8 cellular contexts compared by ENCODE assay signal in the genomic region with DNA sequence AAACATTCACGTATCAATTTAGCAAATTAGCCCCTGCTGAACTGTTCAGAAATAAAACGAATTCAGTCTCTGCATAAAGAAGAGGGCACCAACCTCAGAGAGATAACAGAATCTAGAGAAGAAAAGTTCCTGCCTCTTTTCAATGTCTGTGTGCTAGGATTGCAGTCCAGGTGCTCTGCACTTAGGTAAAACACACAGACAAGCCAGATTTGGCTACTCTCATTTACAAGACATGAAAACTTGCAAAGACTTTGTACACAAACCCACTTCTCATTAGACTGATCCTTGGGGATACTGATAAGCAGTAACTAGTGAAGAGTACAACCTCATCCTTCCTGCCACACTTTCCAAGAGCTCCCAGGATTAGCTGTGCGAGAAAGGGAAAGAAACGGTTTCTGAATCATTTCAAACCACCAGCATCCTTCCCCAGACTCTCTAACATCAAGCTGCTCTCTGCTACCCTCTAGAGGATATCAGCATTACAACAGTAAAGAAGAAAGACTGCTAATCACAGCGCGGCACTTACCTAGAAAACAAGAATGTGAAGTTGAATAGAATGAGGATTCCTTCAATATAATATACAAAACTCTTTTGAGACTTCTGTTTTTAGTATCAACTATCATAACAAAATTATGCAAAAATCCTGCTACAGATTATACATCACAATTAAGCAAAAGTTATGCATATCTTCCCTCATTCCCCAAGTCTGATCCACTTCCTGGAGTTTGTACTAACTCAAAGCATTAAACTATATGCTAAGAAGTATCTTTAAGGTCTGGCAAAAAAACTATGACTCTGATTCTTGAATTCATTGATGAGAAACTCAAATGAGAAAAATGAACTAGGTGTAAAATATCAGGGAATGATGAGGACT.
A peak's percentile ranks its signal among the peaks of the same experiment; 100 is the strongest.
DNase-seq lines count a peak whose midpoint lies in the region; ATAC-seq and TF ChIP-seq lines count a peak whose summit lies in the region.

No MANE protein-coding gene starts in this region.

- TF ChIP-seq POLR2A in transverse colon (IDR thresholded peaks at IDR 0.05), result no peak

- H3K4me3 ChIP-seq in transverse colon, result no peak overlapping the region

- H3K36me3 ChIP-seq in transverse colon, result no peaks in the 10 kb centered on the region

- in situ Hi-C loops in transverse colon (cut with MboI; ENCODE audit: low pct_ligation_motif_present in 1 of 4, low pct_unique_long_range_greater_than_20kb in 1 of 4, low sequenced_read_pairs in 3 of 4), result loop anchor here (25.0 kb wide), 2 partner anchors 295 to 1195 kb away; no protein-coding TSS in a partner anchor

- DNase-seq in NCI-H1436 (lab: John Stamatoyannopoulos, UW) (peak; percentile 3), NCI-H1436 treated with DMSO at 0.1 percent for 48 hours (lab: John Stamatoyannopoulos, UW) (no peak), NCI-H748 treated with DMSO at 0.1 percent for 48 hours (lab: John Stamatoyannopoulos, UW) (peak; percentile 37), left colon (no peak), transverse colon (no peak)
- peak; percentile 4 for DNase-seq in central memory CD4-positive, alpha-beta T cell

- peaks cover 0 to 24% (median 11%) of the 10 kb centered on the region in 4 donors for H3K4me1 ChIP-seq in transverse colon

- TF ChIP-seq CTCF in transverse colon (IDR thresholded peaks at IDR 0.05), result peak; percentile 40 to 77 (median 68)

- H3K27me3 ChIP-seq in transverse colon, result no peaks in the 10 kb centered on the region

- H3K9me3 ChIP-seq in transverse colon, result no peaks in the 10 kb centered on the region

- no peak overlapping the region for H3K27ac ChIP-seq in transverse colon

- WGBS in transverse colon (ENCODE audit: low coverage in 1 of 2), 2 donors, result 27 to 43% methylated on average over 4 to 6 of the region's 6 CpGs

- intact Hi-C loops in left colon (cut with DNase I, micrococcal nuclease) (no loop called here), transverse colon (cut with DNase I; ENCODE audit: low total_unique reads) (no loop called here)

- no peak for TF ChIP-seq EP300 in transverse colon (IDR thresholded peaks at IDR 0.05; ENCODE audit: low read depth)

- ATAC-seq in GM19467 (IDR thresholded peaks at IDR 0.05; ENCODE audit: unreplicated experiment) (peak; percentile 91), HG03378 (IDR thresholded peaks at IDR 0.05; ENCODE audit: unreplicated experiment) (peak; percentile 96), left colon (peak; percentile 75)

Comparison
In these comparisons a context has a peak if more than half of its experiments do, and no peak if none do; other contexts are left out.
1. DNase-seq: peak in NCI-H1436 (single experiment), NCI-H748 treated with DMSO at 0.1 percent for 48 hours (single experiment) and central memory CD4-positive, alpha-beta T cell (single experiment); none in NCI-H1436 treated with DMSO at 0.1 percent for 48 hours (single experiment), left colon (0 of 2) and transverse colon (single experiment).
2. Peak in every context shown above with its lines, with median percentiles within 50 percentile points of each other: ATAC-seq.